ENCODE assay signal across 8 cellular contexts in genomic region chr14:100306506-100307214, GRCh38. TPM values are rescaled to one million over a fixed set of nuclear protein-coding genes. Genes with fewer than 3 reads are reported as not detected.
A peak's percentile ranks its signal among the peaks of the same experiment; 100 is the strongest.
DNase-seq lines count a peak whose midpoint lies in the region; ATAC-seq and TF ChIP-seq lines count a peak whose summit lies in the region.

No MANE protein-coding gene starts in this region.

- no peaks in the 10 kb centered on the region for H3K79me2 ChIP-seq in OCI-LY1 (ENCODE audit: insufficient read depth, low read length)

- intact Hi-C loops in Calu3 (cut with micrococcal nuclease; ENCODE audit: unreplicated experiment) = loop anchor here (10.0 kb wide), 1 partner anchor 68 kb away; the partner anchor contains the start of gene WDR25

- peak overlapping the region; percentile 80 for H3K4me3 Mint-ChIP-seq in Calu3 (ENCODE audit: low read depth, unreplicated experiment)

- no peak overlapping the region for H3K27ac Mint-ChIP-seq in Calu3 (ENCODE audit: unreplicated experiment)

- H3K4me3 ChIP-seq in HUES48 (ENCODE audit: low read depth, low read length) = peak overlapping the region; percentile 77
- peak overlapping the region; percentile 60 for H3K4me3 ChIP-seq in OCI-LY1 (ENCODE audit: low read depth, low read length, poor library complexity, severe bottlenecking)
- peak overlapping the region; percentile 77 to 80 for H3K4me3 ChIP-seq in mucosa of rectum (ENCODE audit: low read length in 2 of 2)

- CTCF ChIA-PET in Calu3 (lab: Charles Lee) = no interaction called here

- peak overlapping the region; percentile 85 for H3K9ac ChIP-seq in HUES48 (ENCODE audit: low read depth, low read length)
- H3K9ac ChIP-seq in OCI-LY1 (ENCODE audit: low read length) = peak overlapping the region; percentile 67
- peak overlapping the region; percentile 63 to 72 for H3K9ac ChIP-seq in mucosa of rectum (ENCODE audit: low read depth in 1 of 2, low read length in 2 of 2)

- no peaks in the 10 kb centered on the region for H3K9me3 Mint-ChIP-seq in Calu3 (ENCODE audit: low read depth, unreplicated experiment)

- peaks cover 38% of the 10 kb centered on the region for H3K36me3 Mint-ChIP-seq in Calu3 (ENCODE audit: insufficient read depth, unreplicated experiment)

- H3K27me3 Mint-ChIP-seq in Calu3 (ENCODE audit: unreplicated experiment) = peaks cover 8% of the 10 kb centered on the region

- TF ChIP-seq POLR2A in erythroblast (IDR thresholded peaks at IDR 0.05; ENCODE audit: low read length) = no peak

- H3K9me3 ChIP-seq in HUES48 (ENCODE audit: control insufficient read depth, insufficient read depth, low read length) (no peaks in the 10 kb centered on the region), OCI-LY1 (ENCODE audit: low read length) (no peaks in the 10 kb centered on the region), mucosa of rectum (ENCODE audit: control insufficient read depth in 2 of 2, low read length in 2 of 2) (no peaks in the 10 kb centered on the region)

- H3K4me1 ChIP-seq in HUES48 (ENCODE audit: control insufficient read depth, insufficient read depth, low read length) = peaks cover 30% of the 10 kb centered on the region
- H3K4me1 ChIP-seq in OCI-LY1 (ENCODE audit: insufficient read depth, low read length, severe bottlenecking) = peaks cover 20% of the 10 kb centered on the region
- H3K4me1 ChIP-seq in mucosa of rectum (ENCODE audit: control insufficient read depth in 2 of 2, insufficient read depth in 2 of 2, low read length in 2 of 2) = peaks cover 13 to 18% of the 10 kb centered on the region in 2 donors

- peak; percentile 89 for ATAC-seq in GM21423 (IDR thresholded peaks at IDR 0.05; ENCODE audit: unreplicated experiment)

- TF ChIP-seq CTCF in Calu3 (IDR thresholded peaks at IDR 0.05; ENCODE audit: unreplicated experiment) (no peak), OCI-LY1 (IDR thresholded peaks at IDR 0.05; ENCODE audit: low read length) (no peak)

- BruUV-seq in Calu3 (replicated peaks; lab: Mats Ljungman, UMichigan) = no TSS peak

- H4K20me1 ChIP-seq in OCI-LY1 (ENCODE audit: insufficient read depth, low read length) = no peaks in the 10 kb centered on the region

- no peak overlapping the region for H2AFZ ChIP-seq in OCI-LY1 (ENCODE audit: low read length)

- H3K36me3 ChIP-seq in HUES48 (ENCODE audit: control insufficient read depth, insufficient read depth, low read length) (peaks cover 6% of the 10 kb centered on the region; the same call in 1 of the 2 replicates), OCI-LY1 (ENCODE audit: insufficient read depth, low read length) (no peaks in the 10 kb centered on the region), mucosa of rectum (ENCODE audit: control insufficient read depth in 2 of 2, insufficient read depth in 2 of 2, low read length in 2 of 2) (no peaks in the 10 kb centered on the region)

- H3K4me1 Mint-ChIP-seq in Calu3 (ENCODE audit: low read depth, unreplicated experiment) = peaks cover 32% of the 10 kb centered on the region

- H3K27ac ChIP-seq in HUES48 (ENCODE audit: low read depth, low read length) (peak overlapping the region; percentile 71), OCI-LY1 (ENCODE audit: low read depth, low read length, poor library complexity, severe bottlenecking) (no peak overlapping the region), mucosa of rectum (ENCODE audit: low read depth in 2 of 2, low read length in 2 of 2) (peak overlapping the region; percentile 60 to 77)

- H3K9me2 ChIP-seq in OCI-LY1 (ENCODE audit: low read depth, low read length) = no peaks in the 10 kb centered on the region

- H3F3A ChIP-seq in OCI-LY1 (ENCODE audit: insufficient read depth, low read length) = no peaks in the 10 kb centered on the region

- DNase-seq in Calu3 = peak; percentile 91
- DNase-seq in activated T-cell treated with anti-CD3 and anti-CD28 coated beads, Interleukin-2, amount 50 U/mL, for 1 hour = peak; percentile 81
- DNase-seq in erythroblast (lab: John Stamatoyannopoulos, UW) = peak; percentile 87 to 88
- DNase-seq in stimulated activated CD8-positive, alpha-beta memory T cell treated with anti-CD3 and anti-CD28 coated beads, Interleukin-4, amount 100 ng/mL, for 1 hour (ENCODE audit: low read depth in 2 of 2, low spot score in 1 of 2) = peak; percentile 44 to 50

- H3K4me2 ChIP-seq in OCI-LY1 (ENCODE audit: low read length) = peak overlapping the region; percentile 92

- H3K27me3 ChIP-seq in HUES48 (ENCODE audit: control insufficient read depth, insufficient read depth, low read length) = no peaks in the 10 kb centered on the region
- H3K27me3 ChIP-seq in OCI-LY1 (ENCODE audit: insufficient read depth, low read length) = 0 out of 2 replicates have a peak, but pooled peaks cover 5% of the 10 kb centered on the region
- peaks cover 0 to 3% of the 10 kb centered on the region in 2 donors for H3K27me3 ChIP-seq in mucosa of rectum (ENCODE audit: control insufficient read depth in 2 of 2, insufficient read depth in 2 of 2, low read length in 2 of 2)

RNA-seq across cellular contexts. Expression of gene SLC25A29, which starts 0.4 kb away (rescaled TPM):
- total RNA-seq in Calu3 (2022) = 68.4 and 80.1 TPM in 2 replicates

RNA-seq across cellular contexts. Expression of gene SLC25A47, which starts 16.5 kb away (rescaled TPM):
- total RNA-seq in Calu3 (2022) = not detected in 2 replicates
